Comparison of ENCODE assay signal across 8 cellular contexts in genomic region chr15:23039917-23040281, GRCh38. TPM values are rescaled to one million over a fixed set of nuclear protein-coding genes. Genes with fewer than 3 reads are reported as not detected.
DNase-seq lines count a peak whose midpoint lies in the region; ATAC-seq and TF ChIP-seq lines count a peak whose summit lies in the region.

No MANE protein-coding gene starts in this region.

- intact Hi-C loops in dendritic cell treated with granulocyte-macrophage colony-stimulating factor and Interleukin-4, amounts not matched to agents 40 ng/mL and 50 ng/mL, for 4 days (cut with micrococcal nuclease): loop anchor here (2.0 kb wide), 2 partner anchors 59 to 201 kb away; partner anchors contain the start of genes CYFIP1 and NIPA2

- peak overlapping the region; percentile 88 for H3K4me3 Mint-ChIP-seq in dendritic cell treated with granulocyte-macrophage colony-stimulating factor and Interleukin-4, amounts not matched to agents 40 ng/mL and 50 ng/mL, for 4 days
- peak overlapping the region; percentile 82 to 94 (median 90) for H3K4me3 Mint-ChIP-seq in naive B cell

- ATAC-seq in GM19397 (IDR thresholded peaks at IDR 0.05; ENCODE audit: unreplicated experiment) (peak; percentile 27), naive B cell (ENCODE audit: low read depth in 2 of 2) (peak; percentile 0 to 1), HG03139 (IDR thresholded peaks at IDR 0.05; ENCODE audit: unreplicated experiment) (no peak)

- no peaks in the 10 kb centered on the region for H3K9me3 Mint-ChIP-seq in dendritic cell treated with granulocyte-macrophage colony-stimulating factor and Interleukin-4, amounts not matched to agents 40 ng/mL and 50 ng/mL, for 4 days
- no peaks in the 10 kb centered on the region for H3K9me3 Mint-ChIP-seq in naive B cell

- no peaks in the 10 kb centered on the region for H3K27me3 Mint-ChIP-seq in dendritic cell treated with granulocyte-macrophage colony-stimulating factor and Interleukin-4, amounts not matched to agents 40 ng/mL and 50 ng/mL, for 4 days
- H3K27me3 Mint-ChIP-seq in naive B cell: no peaks in the 10 kb centered on the region

- no peak for TF ChIP-seq RAD21 in Ishikawa (IDR thresholded peaks at IDR 0.05; ENCODE audit: low read depth)

- peaks cover 16% of the 10 kb centered on the region for H3K4me1 Mint-ChIP-seq in dendritic cell treated with granulocyte-macrophage colony-stimulating factor and Interleukin-4, amounts not matched to agents 40 ng/mL and 50 ng/mL, for 4 days (ENCODE audit: low read depth)
- peaks cover 9 to 19% (median 16%) of the 10 kb centered on the region in 3 donors for H3K4me1 Mint-ChIP-seq in naive B cell

- H3K36me3 Mint-ChIP-seq in dendritic cell treated with granulocyte-macrophage colony-stimulating factor and Interleukin-4, amounts not matched to agents 40 ng/mL and 50 ng/mL, for 4 days (ENCODE audit: low read depth): peaks cover 8% of the 10 kb centered on the region
- H3K36me3 Mint-ChIP-seq in naive B cell: no peaks in the 10 kb centered on the region

- no peak for TF ChIP-seq EP300 in Ishikawa (IDR thresholded peaks at IDR 0.05; ENCODE audit: borderline replicate concordance)

- DNase-seq in naive B cell: no peak
- DNase-seq in GM19240 (ENCODE audit: insufficient read length, low spot score): no peak
- no peak for DNase-seq in ecto neural progenitor cell (ENCODE audit: low spot score)
- DNase-seq in NCI-H82 treated with DMSO at 0.1 percent for 48 hours (lab: John Stamatoyannopoulos, UW; ENCODE audit: unreplicated experiment): no peak

- H3K27ac Mint-ChIP-seq in dendritic cell treated with granulocyte-macrophage colony-stimulating factor and Interleukin-4, amounts not matched to agents 40 ng/mL and 50 ng/mL, for 4 days: peak overlapping the region; percentile 86
- H3K27ac Mint-ChIP-seq in naive B cell: peak overlapping the region in 4 of 6 donors; percentile 49 to 90 (median 78)

TF ChIP-seq in Ishikawa, 13 proteins besides CTCF, POLR2A, EP300 and RAD21:
- TF ChIP-seq ZBTB7A (IDR thresholded peaks at IDR 0.05; ENCODE audit: low read depth): peak; percentile 23; the same call in 1 of the 2 replicates
- no peak for TF ChIP-seq CEBPB (IDR thresholded peaks at IDR 0.05)
TF ChIP-seq in Ishikawa: peak in this region for 1.

RNA-seq across cellular contexts. Expression of gene TUBGCP5, which starts 0.5 kb away (rescaled TPM):
- 1 to 10 TPM; 2.9 to 6.6 (median 4.2) TPM for polyA plus RNA-seq in naive B cell (ENCODE audit: low read depth in 6 of 6)

RNA-seq across cellular contexts. Expression of gene CYFIP1, which starts 59.7 kb away (rescaled TPM):
- polyA plus RNA-seq in naive B cell (ENCODE audit: low read depth in 6 of 6): 1 to 10 TPM in 2 of 6 donors, under 1 TPM in 3, not detected in 1; 0.56 to 2.1 (median 0.86) TPM
